Comparison of ENCODE assay signal across 8 cellular contexts in genomic region chr1:116374340-116375164, GRCh38. TPM values are rescaled to one million over a fixed set of nuclear protein-coding genes. Genes with fewer than 3 reads are reported as not detected.
DNase-seq lines count a peak whose midpoint lies in the region; ATAC-seq and TF ChIP-seq lines count a peak whose summit lies in the region.

No MANE protein-coding gene starts in this region.

- peaks cover 20% of the 10 kb centered on the region for H3K27me3 ChIP-seq in OCI-LY3 (ENCODE audit: low read depth, low read length)
- H3K27me3 ChIP-seq in lower lobe of right lung (ENCODE audit: low read depth): no peaks in the 10 kb centered on the region
- H3K27me3 ChIP-seq in tibial artery: no peaks in the 10 kb centered on the region

- H2AFZ ChIP-seq in OCI-LY3 (ENCODE audit: low read depth, low read length): no peak overlapping the region

- H3K9me3 ChIP-seq in OCI-LY3 (ENCODE audit: insufficient read depth, low read length) (no peaks in the 10 kb centered on the region), lower lobe of right lung (no peaks in the 10 kb centered on the region), tibial artery (no peaks in the 10 kb centered on the region)

- H3K4me3 ChIP-seq in OCI-LY3 (ENCODE audit: low read length) (peak overlapping the region; percentile 95), lower lobe of right lung (peak overlapping the region; percentile 84), tibial artery (peak overlapping the region; percentile 94 to 98)

- ATAC-seq in lower lobe of right lung (no peak), GM18870 (IDR thresholded peaks at IDR 0.05; ENCODE audit: unreplicated experiment) (no peak)

- peaks cover 61% of the 10 kb centered on the region for H3K79me2 ChIP-seq in OCI-LY3 (ENCODE audit: low read length)

- DNase-seq in ELR (ENCODE audit: low read depth): peak; percentile 22
- DNase-seq in central memory CD4-positive, alpha-beta T cell: peak; percentile 42
- DNase-seq in lower lobe of right lung: no peak
- DNase-seq in tibial artery: no peak
- DNase-seq in NCI-H1105 (lab: John Stamatoyannopoulos, UW): no peak
- no peak for DNase-seq in HPDE6-E6E7 (ENCODE audit: extremely low spot score)

- no peak for TF ChIP-seq CTCF in OCI-LY3 (IDR thresholded peaks at IDR 0.05; ENCODE audit: low read depth, low read length)
- TF ChIP-seq CTCF in lower lobe of right lung (IDR thresholded peaks at IDR 0.05): no peak
- no peak for TF ChIP-seq CTCF in tibial artery (IDR thresholded peaks at IDR 0.05)

- peak overlapping the region; percentile 93 for H3K9ac ChIP-seq in OCI-LY3 (ENCODE audit: low read length)

- H4K20me1 ChIP-seq in OCI-LY3 (ENCODE audit: insufficient read depth, low read length): peaks cover 51% of the 10 kb centered on the region

- H3K4me1 ChIP-seq in OCI-LY3 (ENCODE audit: low read length) (peaks cover 45% of the 10 kb centered on the region), lower lobe of right lung (peaks cover 66% of the 10 kb centered on the region), tibial artery (peaks cover 0 to 59% (median 48%) of the 10 kb centered on the region in 4 donors)

- H3K36me3 ChIP-seq in OCI-LY3 (replicated peaks; ENCODE audit: low read depth, low read length) (peaks cover 15% of the 10 kb centered on the region), lower lobe of right lung (no peaks in the 10 kb centered on the region), tibial artery (no peaks in the 10 kb centered on the region)

- peak overlapping the region; percentile 97 for H3K4me2 ChIP-seq in OCI-LY3 (ENCODE audit: low read length)

- H3K27ac ChIP-seq in OCI-LY3 (ENCODE audit: low read length) (peak overlapping the region; percentile 99), lower lobe of right lung (peak overlapping the region; percentile 96), tibial artery (peak overlapping the region; percentile 98)

- intact Hi-C loops in lower lobe of right lung (cut with DNase I) (no loop called here), tibial artery (cut with DNase I; ENCODE audit: low total_unique reads) (loop anchor here (5.0 kb wide), 2 partner anchors 198 to 207 kb away; partner anchors contain the start of gene CD58)

RNA-seq across cellular contexts. Expression of gene ATP1A1, which starts 1.5 kb away (rescaled TPM):
- 518 TPM for total RNA-seq in lower lobe of right lung

Comparison
In these comparisons a context has a peak if more than half of its experiments do, and no peak if none do; other contexts are left out.
1. DNase-seq: peak in ELR (single experiment) and central memory CD4-positive, alpha-beta T cell (single experiment); none in lower lobe of right lung (single experiment), tibial artery (0 of 2), NCI-H1105 (single experiment) and HPDE6-E6E7 (single experiment).
2. Peak in every context shown above with its lines, with median percentiles within 50 percentile points of each other: H3K27ac ChIP-seq and H3K4me3 ChIP-seq.